Comparison of ENCODE assay signal across 8 cellular contexts in the genomic region with DNA sequence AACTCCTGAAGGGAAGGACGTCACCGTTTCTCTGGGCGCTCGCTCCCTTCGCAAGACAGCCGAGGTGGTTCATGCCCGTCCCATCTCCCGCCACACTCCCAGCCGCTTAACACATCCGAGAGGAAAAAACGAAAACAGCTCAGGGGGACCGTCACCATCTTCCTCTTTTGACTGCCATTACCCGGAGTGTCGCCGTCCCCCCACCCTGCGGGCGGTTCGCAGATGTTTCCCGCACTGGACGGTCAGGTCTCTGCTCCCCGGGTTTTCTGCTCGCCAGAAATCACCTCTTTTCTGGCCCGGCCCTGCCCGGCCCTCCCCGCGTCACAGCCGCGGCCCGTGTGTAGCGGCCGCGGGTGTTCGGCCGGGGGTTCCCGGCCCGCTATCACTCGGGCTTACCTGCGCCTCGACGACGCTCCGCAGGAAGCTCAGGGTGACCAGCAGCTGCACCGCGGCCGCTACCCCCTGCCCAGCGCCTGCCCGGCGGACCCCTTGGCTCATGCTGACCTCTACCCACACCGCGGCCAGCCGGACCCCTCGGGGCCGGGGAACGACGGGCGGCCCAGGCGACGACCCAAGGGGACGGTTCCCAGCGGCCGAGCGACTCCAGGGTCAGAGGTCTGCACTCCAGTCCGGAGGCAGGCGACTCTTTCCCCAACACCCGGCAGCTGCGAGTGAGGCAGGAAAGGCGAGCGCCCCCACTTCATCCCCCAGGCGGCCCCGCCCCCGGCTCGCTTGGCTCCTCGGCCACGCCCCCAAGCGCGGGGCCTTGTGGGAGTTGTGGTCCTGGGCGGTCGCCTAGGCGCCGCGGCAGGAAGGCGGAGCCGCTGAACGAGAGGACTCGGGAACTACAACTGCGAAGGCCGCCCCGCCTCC. TPM values are rescaled to one million over a fixed set of nuclear protein-coding genes. Genes with fewer than 3 reads are reported as not detected.
DNase-seq lines count a peak whose midpoint lies in the region; ATAC-seq, FAIRE-seq and TF ChIP-seq lines count a peak whose summit lies in the region.

Gene ERO1B (minus strand): TSS at position 673 of the 873 bp plus-strand sequence. CDS start 175 bp downstream, at position 498.

- DNase-seq in D721Med (ENCODE audit: insufficient read length, low spot score) (peak; percentile 79), NT2/D1 (ENCODE audit: low read depth, low spot score) (peak; percentile 99), endothelial cell of umbilical vein (ENCODE audit: low read depth, low spot score) (peak; percentile 95), midbrain (lab: John Stamatoyannopoulos, UW) (peak; percentile 99)
- DNase-seq in activated CD8-positive, alpha-beta memory T cell treated with anti-CD3 and anti-CD28 coated beads, Interleukin-2, amount 50 U/mL, for 4 hours: peak; percentile 98
- DNase-seq in stimulated activated CD8-positive, alpha-beta memory T cell treated with anti-CD3 and anti-CD28 coated beads, Interleukin-15, amount 100 ng/mL, for 48 hours (ENCODE audit: low read depth in 2 of 2): peak; percentile 95 to 96

- dilution Hi-C loops in endothelial cell of umbilical vein (cut with MboI; ENCODE audit: extremely low pct_ligation_motif_present, low sequenced_read_pairs): no loop called here

- no peaks in the 10 kb centered on the region for H3K9me1 ChIP-seq in endothelial cell of umbilical vein (replicated peaks; ENCODE audit: control insufficient read depth, extremely low read depth, insufficient read depth, low read length)

- H3K36me3 ChIP-seq in HUES48 (ENCODE audit: control insufficient read depth, insufficient read depth, low read length) (no peaks in the 10 kb centered on the region), NT2/D1 (ENCODE audit: insufficient read depth, insufficient read length, low read length) (no peaks in the 10 kb centered on the region), endothelial cell of umbilical vein (ENCODE audit: control insufficient read depth in 2 of 2, extremely low read depth in 1 of 2, insufficient read depth in 2 of 2, low read length in 2 of 2) (no peaks in the 10 kb centered on the region)

- H3K9me3 ChIP-seq in HUES48 (ENCODE audit: control insufficient read depth, insufficient read depth, low read length) (no peaks in the 10 kb centered on the region), NT2/D1 (ENCODE audit: insufficient read depth, low read length) (no peaks in the 10 kb centered on the region), endothelial cell of umbilical vein (replicated peaks; ENCODE audit: control insufficient read depth, insufficient read depth, low read length) (no peaks in the 10 kb centered on the region)

- no peak for TF ChIP-seq CTCF in D721Med (IDR thresholded peaks at IDR 0.05; ENCODE audit: insufficient read depth, missing control alignments)
- peak in 1 of 2 donors; percentile 2 for TF ChIP-seq CTCF in endothelial cell of umbilical vein (IDR thresholded peaks at IDR 0.05; ENCODE audit: extremely low read depth in 1 of 2, insufficient read depth in 1 of 2, low read depth in 1 of 2, low read length in 2 of 2)

- peak; percentile 79 for ATAC-seq in GM21423 (IDR thresholded peaks at IDR 0.05; ENCODE audit: unreplicated experiment)

- intact Hi-C loops in endothelial cell of umbilical vein (cut with micrococcal nuclease): loop anchor here (1.0 to 10.0 kb wide), 7 partner anchors 140 to 777 kb away; partner anchors contain the start of genes B3GALNT2, HEATR1, LGALS8 and MTR

- H2AFZ ChIP-seq in endothelial cell of umbilical vein (ENCODE audit: low read depth, low read length): peak within 1 kb of the TSS; percentile 99

- H3K4me2 ChIP-seq in endothelial cell of umbilical vein (ENCODE audit: insufficient read depth, low read length): peak within 1 kb of the TSS; percentile 43

- no peaks in the 10 kb centered on the region for H3K79me2 ChIP-seq in endothelial cell of umbilical vein (ENCODE audit: control insufficient read depth, insufficient read depth, low read length)

- H3K4me1 ChIP-seq in HUES48 (ENCODE audit: control insufficient read depth, insufficient read depth, low read length): 0 out of 2 replicates have a peak, but pooled peaks cover 3% of the 10 kb centered on the region
- no peaks in the 10 kb centered on the region for H3K4me1 ChIP-seq in NT2/D1 (ENCODE audit: insufficient read depth, insufficient read length)
- peaks cover 3% of the 10 kb centered on the region for H3K4me1 ChIP-seq in endothelial cell of umbilical vein (ENCODE audit: control insufficient read depth, extremely low read depth, insufficient read depth, low read length)

- no TSS peak for BruUV-seq in endothelial cell of umbilical vein (replicated peaks; lab: Mats Ljungman, UMichigan)

- H3K27ac ChIP-seq in HUES48 (ENCODE audit: low read depth, low read length): no peak within 1 kb of the TSS
- no peak within 1 kb of the TSS for H3K27ac ChIP-seq in endothelial cell of umbilical vein (ENCODE audit: insufficient read depth, low read depth, low read length)

- CTCF ChIA-PET in endothelial cell of umbilical vein (lab: Charles Lee): no interaction called here

- no peaks in the 10 kb centered on the region for H4K20me1 ChIP-seq in endothelial cell of umbilical vein (replicated peaks; ENCODE audit: control insufficient read depth, extremely low read depth, insufficient read depth, low read length)

- peak; percentile 21 for TF ChIP-seq POLR2A in endothelial cell of umbilical vein (IDR thresholded peaks at IDR 0.05; ENCODE audit: low read depth, low read length)

- POLR2A ChIA-PET in endothelial cell of umbilical vein (lab: Charles Lee): no interaction called here

- FAIRE-seq in D721Med (lab: Jason Lieb, UNC) (no peak), endothelial cell of umbilical vein (lab: Jason Lieb, UNC) (peak; percentile 97)

- H3K4me3 ChIP-seq in HUES48 (ENCODE audit: low read depth, low read length) (peak within 1 kb of the TSS; percentile 79), NT2/D1 (ENCODE audit: insufficient read length, low read depth) (peak within 1 kb of the TSS; percentile 71), endothelial cell of umbilical vein (replicated peaks in 1 of 3; ENCODE audit: insufficient read depth in 1 of 3, low read depth in 1 of 3, low read length in 3 of 3) (peak within 1 kb of the TSS; percentile 39 to 99 (median 65))

- H3K9ac ChIP-seq in HUES48 (ENCODE audit: low read depth, low read length): peak within 1 kb of the TSS; percentile 71
- peak within 1 kb of the TSS; percentile 77 for H3K9ac ChIP-seq in NT2/D1 (ENCODE audit: insufficient read length, low read depth)
- peak within 1 kb of the TSS; percentile 56 for H3K9ac ChIP-seq in endothelial cell of umbilical vein (replicated peaks; ENCODE audit: extremely low read depth, insufficient read depth, low read length)

- H3K27me3 ChIP-seq in HUES48 (ENCODE audit: control insufficient read depth, insufficient read depth, low read length): peaks cover 34% of the 10 kb centered on the region
- H3K27me3 ChIP-seq in NT2/D1 (ENCODE audit: insufficient read depth, insufficient read length): peaks cover 39% of the 10 kb centered on the region
- peaks cover 16 to 22% of the 10 kb centered on the region in 2 experiments for H3K27me3 ChIP-seq in endothelial cell of umbilical vein (ENCODE audit: control insufficient read depth in 2 of 2, insufficient read depth in 2 of 2, low read length in 2 of 2)

TF ChIP-seq in endothelial cell of umbilical vein, 7 proteins besides CTCF, POLR2A, EP300 and RAD21:
- peak; percentile 20 for TF ChIP-seq POLR2AphosphoS5 (IDR thresholded peaks at IDR 0.05; ENCODE audit: insufficient read depth, low read depth, low read length)
- no peak for TF ChIP-seq FOS (IDR thresholded peaks at IDR 0.05; ENCODE audit: borderline replicate concordance, insufficient read depth, low read length)

RNA-seq across cellular contexts. Expression of gene ERO1B, which starts in this region (rescaled TPM):
- total RNA-seq in endothelial cell of umbilical vein: 3.6 and 5.1 TPM in 2 replicates
- polyA plus RNA-seq in endothelial cell of umbilical vein: 1.1 and 1.9 TPM in 2 replicates
- 1.2 and 1.6 TPM in 2 replicates for polyA plus RNA-seq in endothelial cell of umbilical vein (2011; cell fraction: cytosol; rRNA removed)
- 3.6 and 4.5 TPM in 2 replicates for polyA plus RNA-seq in endothelial cell of umbilical vein (2011; cell fraction: nucleus; rRNA removed)
- polyA plus RNA-seq in endothelial cell of umbilical vein (2012): 1.8 and 1.9 TPM in 2 replicates
- polyA minus RNA-seq in endothelial cell of umbilical vein: 1.1 and 1.5 TPM in 2 replicates
- polyA minus RNA-seq in endothelial cell of umbilical vein (2011; cell fraction: cytosol; rRNA and poly(A)+ RNA removed): 1.5 TPM
- 4.8 and 7.3 TPM in 2 replicates for polyA minus RNA-seq in endothelial cell of umbilical vein (2011; cell fraction: nucleus; rRNA and poly(A)+ RNA removed)
